Comparison of ENCODE assay signal across 22 cellular contexts in genomic region chr6:76764057-76764456, GRCh38.
DNase-seq lines count a peak whose midpoint lies in the region; ATAC-seq, FAIRE-seq and TF ChIP-seq lines count a peak whose summit lies in the region.
"Had no signal": no experiment of that assay in that cellular context is flagged by ENCODE, and none has a peak within 500 bp of the region (broad histone marks: within the 10 kb centered on the region; RNA-seq: fewer than 3 reads in every experiment).

No MANE protein-coding gene starts in this region.

- no peak overlapping the region for H3K27ac ChIP-seq in pancreas
- H3K27ac ChIP-seq in RWPE1, result no peak overlapping the region
- no peak overlapping the region for H3K27ac ChIP-seq in ovary
- H3K27ac ChIP-seq: 22Rv1; A549; BLaER1 treated with 17β-estradiol and CSF1 and Interleukin-3, amounts not matched to agents 10 nM and 100 nM; C4-2B had no signal

- CTCF ChIA-PET in RWPE1 (lab: Yijun Ruan, JAX), result no interaction called here

- H3K4me3 ChIP-seq in pancreas, result no peak overlapping the region
- no peak overlapping the region for H3K4me3 ChIP-seq in ovary
- H3K4me3 ChIP-seq: A549; BLaER1 treated with 17β-estradiol and CSF1 and Interleukin-3, amounts not matched to agents 10 nM and 100 nM had no signal

- H3K4me1 ChIP-seq in pancreas (no peaks in the 10 kb centered on the region), ovary (ENCODE audit: insufficient read depth) (peaks cover 2% of the 10 kb centered on the region)
- H3K4me1 ChIP-seq: A549; BLaER1 treated with 17β-estradiol and CSF1 and Interleukin-3, amounts not matched to agents 10 nM and 100 nM; Caco-2 had no signal

- intact Hi-C loops in left colon (cut with DNase I, micrococcal nuclease) (no loop called here), pancreas (cut with DNase I) (no loop called here), ovary (cut with DNase I) (no loop called here)

- H3K36me3 ChIP-seq in pancreas (no peaks in the 10 kb centered on the region), ovary (no peaks in the 10 kb centered on the region)
- H3K36me3 ChIP-seq: BLaER1 treated with 17β-estradiol and CSF1 and Interleukin-3, amounts not matched to agents 10 nM and 100 nM had no signal

- DNase-seq in frontal cortex (ENCODE audit: low spot score in 2 of 2) (no peak), left colon (no peak), pancreas (no peak), GM13977 (ENCODE audit: low spot score) (no peak), RWPE1 (ENCODE audit: low spot score) (no peak), ovary (no peak)
- DNase-seq: AML-193; Caco-2; Calu3; CD4-positive, alpha-beta T cell; CD8-positive, alpha-beta T cell; DMS79 treated with DMSO at 0.1 percent for 48 hours; GF-D8 had no signal

- in situ Hi-C loops in GM13977 (cut with MboI; ENCODE audit: low pct_unique_long_range_greater_than_20kb, low sequenced_read_pairs, unreplicated experiment), result no loop called here

- FAIRE-seq in colon (lab: Jason Lieb, UNC) (peak; percentile 33), frontal cortex (lab: Jason Lieb, UNC) (peak; percentile 17), pancreas (lab: Jason Lieb, UNC) (peak; percentile 9)
- FAIRE-seq: A549, D721Med, GM12891, GM18507 had no signal

- no peak for TF ChIP-seq POLR2A in ovary (IDR thresholded peaks at IDR 0.05)

- POLR2A ChIA-PET in RWPE1 (lab: Yijun Ruan, JAX; ENCODE audit: low non-redundant PET), result no interaction called here

- 25 to 31% methylated on average over 2 of the region's 2 CpGs for WGBS in pancreas, 2 donors
- 50 to 56% (median 52%) methylated on average over 2 of the region's 2 CpGs for WGBS in ovary, 3 donors

- H3K27me3 ChIP-seq in pancreas (no peaks in the 10 kb centered on the region), ovary (no peaks in the 10 kb centered on the region)
- H3K27me3 ChIP-seq: BLaER1 treated with 17β-estradiol and CSF1 and Interleukin-3, amounts not matched to agents 10 nM and 100 nM had no signal

- no peak for TF ChIP-seq EP300 in ovary (IDR thresholded peaks at IDR 0.05)

- H3K9me3 ChIP-seq in pancreas (no peaks in the 10 kb centered on the region), ovary (no peaks in the 10 kb centered on the region)
- H3K9me3 ChIP-seq: A549, Caco-2 had no signal

- TF ChIP-seq CTCF in pancreas (IDR thresholded peaks at IDR 0.05), result no peak
- TF ChIP-seq CTCF in GM13977 (IDR thresholded peaks at IDR 0.05; ENCODE audit: extremely low read depth, insufficient read depth, missing control alignments), result no peak
- TF ChIP-seq CTCF in RWPE1 (conservative IDR thresholded peaks at IDR 0.05; ENCODE audit: low read depth), result no peak
- TF ChIP-seq CTCF in ovary (IDR thresholded peaks at IDR 0.05), result no peak

- ATAC-seq in left colon (peak; percentile 89), pancreas (no peak), HG03565 (IDR thresholded peaks at IDR 0.05; ENCODE audit: unreplicated experiment) (no peak)
- ATAC-seq: A549; CD8-positive, alpha-beta T cell had no signal
